ENCODE assay signal across 9 cellular contexts in the genomic region with DNA sequence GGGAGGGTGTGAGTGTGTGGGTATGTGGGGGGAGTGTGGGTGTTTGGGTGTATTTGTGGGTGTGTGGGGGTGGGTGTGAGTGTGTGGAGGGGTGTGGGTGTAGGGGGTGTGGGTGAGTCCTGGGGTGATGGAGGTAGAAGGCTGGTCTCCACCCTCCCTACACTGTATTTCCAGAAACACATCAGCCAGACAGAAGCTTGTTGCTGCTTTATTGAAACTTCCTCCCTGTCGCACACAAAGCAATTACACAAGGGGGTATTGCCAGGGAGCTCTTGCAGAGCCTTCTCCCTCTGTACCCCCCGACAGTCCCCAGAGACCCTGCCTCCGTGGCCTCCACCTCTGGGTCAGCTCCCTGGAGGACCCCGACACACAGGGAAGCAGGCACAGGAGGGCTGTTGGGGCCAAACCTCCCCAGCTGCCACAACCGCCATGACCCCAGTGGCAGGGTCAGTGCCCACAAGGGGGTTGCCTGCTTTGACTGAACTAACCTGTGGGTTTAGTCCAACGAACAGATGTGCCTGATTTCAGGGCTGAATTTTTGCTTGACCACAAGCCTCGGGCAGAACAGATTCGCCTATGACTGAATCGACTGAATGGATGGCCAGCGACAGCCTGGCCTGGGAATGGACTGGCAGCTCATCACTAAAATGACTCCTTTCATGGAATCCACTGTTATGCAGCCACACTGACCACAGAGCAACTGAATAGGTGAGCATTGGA. TPM values are rescaled to one million over a fixed set of nuclear protein-coding genes. Genes with fewer than 3 reads are reported as not detected.
DNase-seq lines count a peak whose midpoint lies in the region; ATAC-seq and TF ChIP-seq lines count a peak whose summit lies in the region.
"Had no signal": no experiment of that assay in that cellular context is flagged by ENCODE, and none has a peak within 500 bp of the region (broad histone marks: within the 10 kb centered on the region; RNA-seq: fewer than 3 reads in every experiment).

No MANE protein-coding gene starts in this region.

- H3K9me3 ChIP-seq in mucosa of descending colon = no peaks in the 10 kb centered on the region

- peaks cover 37% of the 10 kb centered on the region for H3K36me3 Mint-ChIP-seq in activated CD4-positive, alpha-beta memory T cell treated with anti-CD3 and anti-CD28 coated beads for 36 hours
- H3K36me3 Mint-ChIP-seq: brain had no signal

- H3K4me1 ChIP-seq in mucosa of descending colon (ENCODE audit: low read depth) = no peaks in the 10 kb centered on the region

- H3K27me3 Mint-ChIP-seq in activated CD4-positive, alpha-beta memory T cell treated with anti-CD3 and anti-CD28 coated beads for 36 hours = no peaks in the 10 kb centered on the region

- no peak overlapping the region for H3K4me3 ChIP-seq in mucosa of descending colon

- POLR2A ChIA-PET in activated CD4-positive, alpha-beta memory T cell treated with anti-CD3 and anti-CD28 coated beads for 36 hours (lab: Charles Lee) = interaction anchor here (1.0 to 1.9 kb wide), 5 partner anchors 9 to 26 kb away, joined by 3 to 8 read pairs (median 6); no protein-coding TSS in a partner anchor

- H3K4me3 Mint-ChIP-seq in activated CD4-positive, alpha-beta memory T cell treated with anti-CD3 and anti-CD28 coated beads for 36 hours = no peak overlapping the region
- H3K4me3 Mint-ChIP-seq: brain had no signal

- CTCF ChIA-PET in activated CD4-positive, alpha-beta memory T cell treated with anti-CD3 and anti-CD28 coated beads for 36 hours (lab: Charles Lee) = interaction anchor here (1.1 to 1.8 kb wide), 4 partner anchors 12 to 47 kb away, joined by 3 to 15 read pairs (median 4); no protein-coding TSS in a partner anchor

- H3K36me3 ChIP-seq in mucosa of descending colon (ENCODE audit: low read depth) = no peaks in the 10 kb centered on the region

- DNase-seq in EH (ENCODE audit: low read depth) = peak; percentile 28
- no peak for DNase-seq in activated CD4-positive, alpha-beta memory T cell treated with anti-CD3 and anti-CD28 coated beads for 36 hours
- no peak for DNase-seq in mucosa of descending colon
- no peak for DNase-seq in activated CD4-positive, CD25-positive, alpha-beta regulatory T cell (lab: John Stamatoyannopoulos, UW)

- no peaks in the 10 kb centered on the region for H3K9me3 Mint-ChIP-seq in activated CD4-positive, alpha-beta memory T cell treated with anti-CD3 and anti-CD28 coated beads for 36 hours
- H3K9me3 Mint-ChIP-seq: brain had no signal

- peak overlapping the region; percentile 43 for H3K27ac Mint-ChIP-seq in activated CD4-positive, alpha-beta memory T cell treated with anti-CD3 and anti-CD28 coated beads for 36 hours

- no peak for TF ChIP-seq CTCF in mucosa of descending colon (IDR thresholded peaks at IDR 0.05)

- peaks cover 12% of the 10 kb centered on the region for H3K4me1 Mint-ChIP-seq in activated CD4-positive, alpha-beta memory T cell treated with anti-CD3 and anti-CD28 coated beads for 36 hours (ENCODE audit: low read depth)

- ATAC-seq in HG02642 (IDR thresholded peaks at IDR 0.05; ENCODE audit: poor library complexity, unreplicated experiment) (peak; percentile 45), mucosa of descending colon (peak; percentile 23), HG03342 (IDR thresholded peaks at IDR 0.05; ENCODE audit: unreplicated experiment) (no peak), GM21619 (IDR thresholded peaks at IDR 0.05; ENCODE audit: unreplicated experiment) (no peak), HG02938 (IDR thresholded peaks at IDR 0.05; ENCODE audit: unreplicated experiment) (no peak)

- intact Hi-C loops in activated CD4-positive, alpha-beta memory T cell treated with anti-CD3 and anti-CD28 coated beads for 36 hours (cut with micrococcal nuclease) = no loop called here
- intact Hi-C loops in mucosa of descending colon (cut with DNase I, micrococcal nuclease) = no loop called here

RNA-seq across cellular contexts. Expression of a gene that starts 9.1 kb away (rescaled TPM):
- total RNA-seq in activated CD4-positive, alpha-beta memory T cell treated with anti-CD3 and anti-CD28 coated beads for 36 hours = under 1 TPM in 1 of 2 experiments, not detected in 1; 0.34 TPM
- total RNA-seq in mucosa of descending colon = under 1 TPM in 1 of 3 donors, not detected in 2; 0.22 TPM

RNA-seq across cellular contexts. Expression of a gene that starts 25.1 kb away (rescaled TPM):
- total RNA-seq in activated CD4-positive, alpha-beta memory T cell treated with anti-CD3 and anti-CD28 coated beads for 36 hours = 100 to 1,000 TPM; 190 to 196 TPM
- total RNA-seq in mucosa of descending colon = 10 to 100 TPM; 24.1 to 71.1 (median 48.1) TPM

Comparison
In these comparisons a context has a peak if more than half of its experiments do, and no peak if none do; other contexts are left out.
1. ATAC-seq: peak in HG02642 (single experiment) and mucosa of descending colon (single experiment); none in HG03342 (single experiment), GM21619 (single experiment) and HG02938 (single experiment).